In genomic region chr3:128232421-128233180, GRCh38 we compare ENCODE assay signal across 1 cellular context.
A peak's percentile ranks its signal among the peaks of the same experiment; 100 is the strongest.
TF ChIP-seq lines count a peak whose summit lies in the region.

No MANE protein-coding gene starts in this region.

TF ChIP-seq in K562, 482 proteins besides CTCF, POLR2A, EP300 and RAD21 (continued from another document):
- no peak for TF ChIP-seq ARID3B (CRISPR knock-in tag; IDR thresholded peaks at IDR 0.05; ENCODE audit: borderline replicate concordance)
- TF ChIP-seq ZNF316 (IDR thresholded peaks at IDR 0.05), result peak; percentile 86
- peak; percentile 65 for TF ChIP-seq MAFG (tag; conservative IDR thresholded peaks at IDR 0.05)
- TF ChIP-seq MAFK (IDR thresholded peaks at IDR 0.05; ENCODE audit: low read length), result peak; percentile 54; the same call in 1 of the 2 replicates
